14 cellular contexts compared by ENCODE assay signal in the genomic region with DNA sequence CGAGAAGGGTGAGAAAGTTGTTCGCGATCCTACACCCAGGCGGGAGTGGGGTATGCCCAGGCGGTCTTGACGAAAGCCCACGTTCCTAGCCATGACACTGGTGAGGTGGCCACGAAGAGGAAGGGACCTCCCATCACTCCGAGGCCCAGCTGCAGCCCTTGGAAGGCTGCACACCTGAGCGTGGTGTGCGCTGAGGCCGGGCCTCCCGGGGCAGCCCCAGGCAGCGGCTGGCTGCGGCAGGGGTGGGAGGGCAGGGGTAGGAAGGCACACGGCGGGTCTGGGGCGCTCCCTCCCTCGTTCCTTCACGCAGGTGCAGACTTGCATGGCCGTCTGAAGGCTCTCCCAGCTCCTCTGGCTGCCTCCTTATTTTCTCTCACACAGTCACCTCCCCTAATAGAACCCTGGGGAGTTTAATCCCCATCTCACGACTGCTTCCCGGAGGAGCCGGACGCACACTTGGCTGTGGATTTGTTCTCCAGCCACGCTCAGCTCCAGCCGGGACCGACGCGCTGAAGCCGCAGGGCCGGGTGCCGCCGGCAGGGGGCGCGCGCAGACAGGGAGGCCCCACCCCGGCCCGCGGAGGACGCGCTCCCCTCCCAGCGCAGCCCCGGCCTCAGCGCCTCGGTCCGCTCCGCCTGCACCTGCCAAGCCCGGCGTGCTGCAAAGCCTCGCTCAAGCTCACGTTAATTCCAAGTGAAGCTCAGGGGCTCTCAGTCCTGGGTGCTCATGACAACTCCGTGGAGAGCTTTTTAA. TPM values are rescaled to one million over a fixed set of nuclear protein-coding genes. Genes with fewer than 3 reads are reported as not detected.
DNase-seq lines count a peak whose midpoint lies in the region; ATAC-seq and TF ChIP-seq lines count a peak whose summit lies in the region.
"Had no signal": no experiment of that assay in that cellular context is flagged by ENCODE, and none has a peak within 500 bp of the region (broad histone marks: within the 10 kb centered on the region; RNA-seq: fewer than 3 reads in every experiment).

No MANE protein-coding gene starts in this region.

- H3K9me2 ChIP-seq in OCI-LY7 (ENCODE audit: insufficient read depth, low read length) = no peaks in the 10 kb centered on the region

- H4K20me1 ChIP-seq in OCI-LY7 (ENCODE audit: insufficient read depth, low read length) = no peaks in the 10 kb centered on the region

- H3K4me3 ChIP-seq in spleen (no peak overlapping the region), OCI-LY7 (ENCODE audit: low read depth, low read length, poor library complexity, severe bottlenecking) (no peak overlapping the region)

- H3K4me2 ChIP-seq in OCI-LY7 (ENCODE audit: low read length) = no peak overlapping the region

- no peak overlapping the region for H3K27ac Mint-ChIP-seq in activated CD8-positive, alpha-beta T cell treated with anti-CD3 and anti-CD28 coated beads for 36 hours
- H3K27ac Mint-ChIP-seq in activated CD8-positive, alpha-beta T cell treated with anti-CD3 and anti-CD28 coated beads, Interleukin-2, amount 10 ng/mL, durations not matched to agents 7 days and 5 days = no peak overlapping the region
- H3K27ac Mint-ChIP-seq: activated CD4-positive, alpha-beta memory T cell treated with anti-CD3 and anti-CD28 coated beads for 36 hours; activated naive CD8-positive, alpha-beta T cell; T-helper 1 cell treated with Interleukin-12 subunit alpha and Interleukin-12 subunit beta and Interleukin-4 antibody, amounts not matched to agents 30 μg/mL and 1 μg/mL, for 36 hours had no signal

- CTCF ChIA-PET in activated CD8-positive, alpha-beta T cell treated with anti-CD3 and anti-CD28 coated beads for 36 hours (lab: Charles Lee) = interaction anchor here (0.8 to 7.7 kb wide), 31 partner anchors 9 to 299 kb away, joined by 3 to 59 read pairs (median 7); a partner anchor contains a TSS
- CTCF ChIA-PET in activated CD8-positive, alpha-beta T cell treated with anti-CD3 and anti-CD28 coated beads, Interleukin-2, amount 10 ng/mL, durations not matched to agents 7 days and 5 days (lab: Charles Lee) = interaction anchor here (1.0 to 3.9 kb wide), 22 partner anchors 8 to 578 kb away, joined by 3 to 30 read pairs (median 6); a partner anchor contains a TSS
- CTCF ChIA-PET in OCI-LY7 (lab: Charles Lee; ENCODE audit: unreplicated experiment) = no interaction called here

- no peaks in the 10 kb centered on the region for H3K36me3 Mint-ChIP-seq in activated CD8-positive, alpha-beta T cell treated with anti-CD3 and anti-CD28 coated beads for 36 hours (ENCODE audit: low read depth)
- no peaks in the 10 kb centered on the region for H3K36me3 Mint-ChIP-seq in activated CD8-positive, alpha-beta T cell treated with anti-CD3 and anti-CD28 coated beads, Interleukin-2, amount 10 ng/mL, durations not matched to agents 7 days and 5 days (ENCODE audit: low read depth)
- H3K36me3 Mint-ChIP-seq: activated CD4-positive, alpha-beta memory T cell treated with anti-CD3 and anti-CD28 coated beads for 36 hours; activated naive CD8-positive, alpha-beta T cell had no signal

- TF ChIP-seq POLR2A in spleen (IDR thresholded peaks at IDR 0.05) = no peak

- H3K4me1 ChIP-seq in spleen = peaks cover 0 to 11% (median 9%) of the 10 kb centered on the region in 6 donors
- no peaks in the 10 kb centered on the region for H3K4me1 ChIP-seq in OCI-LY7 (ENCODE audit: insufficient read depth, low read length, poor library complexity, severe bottlenecking)

- H3K9me3 ChIP-seq in spleen (no peaks in the 10 kb centered on the region), OCI-LY7 (ENCODE audit: low read length) (no peaks in the 10 kb centered on the region)

- no peaks in the 10 kb centered on the region for H3K9me3 Mint-ChIP-seq in activated CD8-positive, alpha-beta T cell treated with anti-CD3 and anti-CD28 coated beads for 36 hours
- H3K9me3 Mint-ChIP-seq in activated CD8-positive, alpha-beta T cell treated with anti-CD3 and anti-CD28 coated beads, Interleukin-2, amount 10 ng/mL, durations not matched to agents 7 days and 5 days (ENCODE audit: insufficient read depth) = no peaks in the 10 kb centered on the region
- H3K9me3 Mint-ChIP-seq: activated CD4-positive, alpha-beta memory T cell treated with anti-CD3 and anti-CD28 coated beads for 36 hours; T-helper 1 cell treated with Interleukin-12 subunit alpha and Interleukin-12 subunit beta and Interleukin-4 antibody, amounts not matched to agents 30 μg/mL and 1 μg/mL, for 36 hours had no signal

- BruUV-seq in OCI-LY7 (replicated peaks; lab: Mats Ljungman, UMichigan) = no TSS peak

- H3K36me3 ChIP-seq in spleen (no peaks in the 10 kb centered on the region), OCI-LY7 (ENCODE audit: insufficient read depth, low read length) (no peaks in the 10 kb centered on the region)

- TF ChIP-seq CTCF in activated CD8-positive, alpha-beta T cell treated with anti-CD3 and anti-CD28 coated beads for 36 hours (IDR thresholded peaks at IDR 0.05) = peak; percentile 13
- TF ChIP-seq CTCF in spleen (IDR thresholded peaks at IDR 0.05 in 8 of 11, conservative IDR thresholded peaks at IDR 0.05 in 3 of 11) (peak in 4 of 11 experiments; percentile 7 to 87 (median 76)), OCI-LY7 (conservative IDR thresholded peaks at IDR 0.05; ENCODE audit: low read length) (no peak)

- H3K4me1 Mint-ChIP-seq in activated CD8-positive, alpha-beta T cell treated with anti-CD3 and anti-CD28 coated beads for 36 hours (ENCODE audit: low read depth) = peaks cover 7% of the 10 kb centered on the region
- peaks cover 11% of the 10 kb centered on the region for H3K4me1 Mint-ChIP-seq in activated CD8-positive, alpha-beta T cell treated with anti-CD3 and anti-CD28 coated beads, Interleukin-2, amount 10 ng/mL, durations not matched to agents 7 days and 5 days (ENCODE audit: low read depth)

- ATAC-seq in activated CD8-positive, alpha-beta T cell treated with anti-CD3 and anti-CD28 coated beads for 36 hours = no peak
- no peak for ATAC-seq in activated CD8-positive, alpha-beta T cell treated with anti-CD3 and anti-CD28 coated beads, Interleukin-2, amount 10 ng/mL, durations not matched to agents 7 days and 5 days
- ATAC-seq in GM21737 (IDR thresholded peaks at IDR 0.05; ENCODE audit: unreplicated experiment) = no peak
- ATAC-seq: right cardiac atrium had no signal

- POLR2A ChIA-PET in activated CD8-positive, alpha-beta T cell treated with anti-CD3 and anti-CD28 coated beads for 36 hours (lab: Charles Lee) = interaction anchor here (2.4 kb wide), 1 partner anchor 12 kb away, joined by 6 read pairs; no protein-coding TSS in a partner anchor
- POLR2A ChIA-PET in activated CD8-positive, alpha-beta T cell treated with anti-CD3 and anti-CD28 coated beads, Interleukin-2, amount 10 ng/mL, durations not matched to agents 7 days and 5 days (lab: Charles Lee) = interaction anchor here (0.8 kb wide), 1 partner anchor 51 kb away, joined by 3 read pairs; no protein-coding TSS in a partner anchor
- POLR2A ChIA-PET in OCI-LY7 (lab: Charles Lee) = no interaction called here

- H3K79me2 ChIP-seq in OCI-LY7 (ENCODE audit: insufficient read depth, low read depth, low read length) = no peaks in the 10 kb centered on the region

- H3K27me3 Mint-ChIP-seq in activated CD8-positive, alpha-beta T cell treated with anti-CD3 and anti-CD28 coated beads for 36 hours = peaks cover 9% of the 10 kb centered on the region
- peaks cover 7% of the 10 kb centered on the region for H3K27me3 Mint-ChIP-seq in activated CD8-positive, alpha-beta T cell treated with anti-CD3 and anti-CD28 coated beads, Interleukin-2, amount 10 ng/mL, durations not matched to agents 7 days and 5 days (ENCODE audit: low read depth)

- no peak for DNase-seq in activated CD8-positive, alpha-beta T cell treated with anti-CD3 and anti-CD28 coated beads for 36 hours
- DNase-seq in activated CD8-positive, alpha-beta T cell treated with anti-CD3 and anti-CD28 coated beads, Interleukin-2, amount 10 ng/mL, durations not matched to agents 7 days and 5 days = no peak
- peak; percentile 36 for DNase-seq in NCI-H2107 treated with DMSO at 0.1 percent for 48 hours (lab: John Stamatoyannopoulos, UW; ENCODE audit: unreplicated experiment)
- no peak for DNase-seq in epithelial cell of prostate (ENCODE audit: low read depth, low spot score)
- peak; percentile 94 for DNase-seq in spleen
- no peak for DNase-seq in EL
- DNase-seq in OCI-LY7 (ENCODE audit: low spot score) = no peak
- DNase-seq: activated CD4-positive, alpha-beta memory T cell treated with anti-CD3 and anti-CD28 coated beads for 36 hours; effector CD4-positive, alpha-beta T cell; KBM-7 had no signal

- peaks cover 0 to 23% (median 0%) of the 10 kb centered on the region in 7 donors for H3K27me3 ChIP-seq in spleen (replicated peaks in 1 of 7)

- peak overlapping the region; percentile 2 for H3K27ac ChIP-seq in epithelial cell of prostate
- H3K27ac ChIP-seq in spleen = no peak overlapping the region
- no peak overlapping the region for H3K27ac ChIP-seq in OCI-LY7 (ENCODE audit: low read depth, low read length, poor library complexity, severe bottlenecking)

- intact Hi-C loops in activated CD8-positive, alpha-beta T cell treated with anti-CD3 and anti-CD28 coated beads for 36 hours (cut with micrococcal nuclease) = loop anchor here (10.0 kb wide), 1 partner anchor 195 kb away; no protein-coding TSS in a partner anchor
- intact Hi-C loops in spleen (cut with DNase I; ENCODE audit: low total_unique reads) = loop anchor here (10.0 kb wide), 1 partner anchor 155 kb away; no protein-coding TSS in a partner anchor
- intact Hi-C loops in OCI-LY7 (cut with micrococcal nuclease; ENCODE audit: unreplicated experiment) = loop anchor here (1.0 to 10.0 kb wide), 5 partner anchors 82 to 578 kb away; a partner anchor contains a TSS

- no peak overlapping the region for H2AFZ ChIP-seq in OCI-LY7 (ENCODE audit: low read length)

- H3K4me3 Mint-ChIP-seq in activated CD8-positive, alpha-beta T cell treated with anti-CD3 and anti-CD28 coated beads for 36 hours = no peak overlapping the region
- H3K4me3 Mint-ChIP-seq in activated CD8-positive, alpha-beta T cell treated with anti-CD3 and anti-CD28 coated beads, Interleukin-2, amount 10 ng/mL, durations not matched to agents 7 days and 5 days = no peak overlapping the region
- H3K4me3 Mint-ChIP-seq: activated CD4-positive, alpha-beta memory T cell treated with anti-CD3 and anti-CD28 coated beads for 36 hours; activated naive CD8-positive, alpha-beta T cell; T-helper 1 cell treated with Interleukin-12 subunit alpha and Interleukin-12 subunit beta and Interleukin-4 antibody, amounts not matched to agents 30 μg/mL and 1 μg/mL, for 36 hours had no signal

- 83 to 90% (median 88%) methylated on average over 46 to 53 of the region's 53 CpGs for WGBS in spleen, 5 donors

RNA-seq across cellular contexts. Expression of a gene that starts 37.8 kb away (rescaled TPM):
- total RNA-seq in activated CD8-positive, alpha-beta T cell treated with anti-CD3 and anti-CD28 coated beads for 36 hours = under 1 TPM; 0.20 to 0.31 TPM
- under 1 TPM in 1 of 2 experiments, not detected in 1; 0.05 TPM for total RNA-seq in activated CD8-positive, alpha-beta T cell treated with anti-CD3 and anti-CD28 coated beads, Interleukin-2, amount 10 ng/mL, durations not matched to agents 7 days and 5 days
- total RNA-seq in spleen (not detected), OCI-LY7 (2022) (0.11 and 0.42 TPM in 2 replicates)
- polyA plus RNA-seq in spleen = under 1 TPM in 2 of 3 donors, not detected in 1; 0.02 to 0.03 TPM
- total RNA-seq in OCI-LY7 (2014; rRNA removed; shearing (Covaris generic)) = 0.03 and 0.08 TPM in 2 replicates

RNA-seq across cellular contexts. Expression of a gene that starts 58.9 kb away (rescaled TPM):
- 10 to 100 TPM; 41.9 to 43.0 TPM for total RNA-seq in activated CD8-positive, alpha-beta T cell treated with anti-CD3 and anti-CD28 coated beads for 36 hours
- 100 to 1,000 TPM; 110 to 127 TPM for total RNA-seq in activated CD8-positive, alpha-beta T cell treated with anti-CD3 and anti-CD28 coated beads, Interleukin-2, amount 10 ng/mL, durations not matched to agents 7 days and 5 days
- total RNA-seq in spleen = 100 to 1,000 TPM in 2 of 7 donors, 10 to 100 TPM in 5; 34.4 to 104 (median 81.4) TPM
- 10 to 100 TPM; 30.6 to 86.4 (median 71.0) TPM for polyA plus RNA-seq in spleen
- total RNA-seq in OCI-LY7 (2014; rRNA removed; shearing (Covaris generic)) = 32.9 and 43.6 TPM in 2 replicates
- total RNA-seq in OCI-LY7 (2022) = 92.1 and 103 TPM in 2 replicates

Comparison
In these comparisons a context has a peak if more than half of its experiments do, and no peak if none do; other contexts are left out.
1. DNase-seq: peak in NCI-H2107 treated with DMSO at 0.1 percent for 48 hours (single experiment) and spleen (single experiment); none in activated CD8-positive, alpha-beta T cell treated with anti-CD3 and anti-CD28 coated beads for 36 hours (single experiment), activated CD8-positive, alpha-beta T cell treated with anti-CD3 and anti-CD28 coated beads, Interleukin-2, amount 10 ng/mL, durations not matched to agents 7 days and 5 days (single experiment), epithelial cell of prostate (single experiment), EL (single experiment) and OCI-LY7 (single experiment).